8 cellular contexts compared by ENCODE assay signal in the genomic region with DNA sequence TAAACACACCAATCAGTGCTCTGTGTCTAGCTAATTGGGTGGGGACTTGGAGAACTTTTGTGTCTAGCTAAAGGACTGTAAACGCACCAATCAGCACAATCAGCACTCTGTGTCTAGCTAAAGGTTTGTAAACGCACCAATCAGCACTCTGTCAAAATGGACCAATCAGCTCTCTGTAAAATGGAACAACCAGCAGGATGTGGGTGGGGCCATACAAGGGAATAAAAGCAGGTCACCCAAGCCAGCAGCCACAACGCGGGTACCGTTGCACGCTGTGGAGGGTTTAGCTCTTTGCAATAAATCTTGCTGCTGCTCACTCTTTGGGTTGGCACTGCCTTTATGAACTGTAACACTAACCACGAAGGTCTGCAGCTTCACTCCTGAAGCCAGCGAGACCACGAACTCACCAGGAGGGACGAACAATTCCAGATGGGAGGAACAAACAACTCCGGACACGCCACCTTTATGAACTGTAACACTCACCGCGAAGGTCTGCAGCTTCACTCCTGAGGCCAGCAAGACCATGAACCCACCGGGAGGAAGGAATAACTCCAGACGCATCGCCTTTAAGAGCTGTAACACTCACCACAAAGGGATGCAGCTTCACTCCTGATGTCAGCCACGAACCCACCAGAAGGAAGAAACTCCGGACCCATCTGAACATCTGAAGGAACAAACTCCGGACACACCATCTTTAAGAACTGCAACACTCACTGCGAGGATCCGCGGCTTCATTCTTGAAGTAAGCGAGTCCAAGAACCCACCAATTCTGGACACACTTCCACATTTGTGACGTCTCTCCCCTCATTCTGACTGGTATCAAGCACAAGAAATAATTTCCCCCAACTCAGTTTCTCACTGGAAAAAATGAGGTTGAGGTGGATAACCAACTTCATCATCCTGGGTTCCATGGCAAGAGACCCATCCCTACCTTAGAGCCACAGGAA.
A peak's percentile ranks its signal among the peaks of the same experiment; 100 is the strongest.
DNase-seq lines count a peak whose midpoint lies in the region; ATAC-seq and TF ChIP-seq lines count a peak whose summit lies in the region.
"Not testable (repeated sequence)": the region's sequence is repeated elsewhere in the genome, so short reads cannot be mapped to it uniquely, and the experiment has no call there.

No MANE protein-coding gene starts in this region.

- H3K27ac Mint-ChIP-seq in effector memory CD8-positive, alpha-beta T cell: peak overlapping the region; percentile 67 to 85

- TF ChIP-seq POLR2A in IMR-90 (IDR thresholded peaks at IDR 0.05; ENCODE audit: low read depth, low read length): not testable (repeated sequence)

- 0 out of 2 replicates have a peak overlapping the region, but pooled peaks have one; percentile 28 for H2AFZ ChIP-seq in DND-41 (ENCODE audit: low read depth, low read length)
- peak overlapping the region; percentile 89 for H2AFZ ChIP-seq in IMR-90 (replicated peaks; ENCODE audit: low read length, poor library complexity)

- H2BK20ac ChIP-seq in IMR-90 (ENCODE audit: low read depth, low read length): peak overlapping the region; percentile 96

- H3K4me3 Mint-ChIP-seq in effector memory CD8-positive, alpha-beta T cell: peak overlapping the region; percentile 75 to 82

- H2BK5ac ChIP-seq in IMR-90 (ENCODE audit: low read depth, low read length, poor library complexity, severe bottlenecking): not testable (repeated sequence)

- H4K91ac ChIP-seq in IMR-90 (ENCODE audit: insufficient read depth, low read depth, low read length): peak overlapping the region; percentile 85

- DNase-seq in DND-41 (peak; percentile 24), H4 (ENCODE audit: low spot score) (peak; percentile 20)
- DNase-seq in IMR-90: not testable (repeated sequence)
- DNase-seq in activated T-helper 1 cell treated with anti-CD3 and anti-CD28 coated beads, Interleukin-2, amount 50 U/mL, for 16 hours (ENCODE audit: low read depth in 1 of 2, low spot score in 1 of 2): peak; percentile 39 to 45
- peak; percentile 13 to 43 (median 37) for DNase-seq in effector memory CD8-positive, alpha-beta T cell
- DNase-seq in stimulated activated CD4-positive, alpha-beta T cell treated with anti-CD3 and anti-CD28 coated beads, Interleukin-12 subunit alpha, Interleukin-12 subunit beta, amount 100 ng/mL, for 24 hours (ENCODE audit: low read depth in 2 of 2): peak; percentile 44 to 59
- DNase-seq in stimulated activated naive CD4-positive, alpha-beta T cell (lab: John Stamatoyannopoulos, UW): peak; percentile 7 to 64 (median 25)

- H3K79me2 ChIP-seq in DND-41 (ENCODE audit: insufficient read depth, low read length): not testable (repeated sequence)

- 96% methylated on average over 15 of the region's 25 CpGs; no CpG with 5 or more reads in 1 of the 2 experiments for WGBS in IMR-90 (ENCODE audit: extremely low coverage in 2 of 2, insufficient read length in 1 of 2), 2 experiments

- not testable (repeated sequence) for H3K4me3 ChIP-seq in DND-41 (ENCODE audit: low read depth in 1 of 2, low read length in 2 of 2); IMR-90 (ENCODE audit: insufficient read depth, low read depth, low read length)

- not testable (repeated sequence) for H3K9ac ChIP-seq in DND-41 (ENCODE audit: low read depth, low read length); IMR-90 (ENCODE audit: low read depth, low read length)

- peak overlapping the region; percentile 7; the same call in 1 of the 2 replicates for H3K56ac ChIP-seq in IMR-90 (ENCODE audit: extremely low read depth, insufficient read depth, low read length)

- peak overlapping the region; percentile 59 for H3K14ac ChIP-seq in IMR-90 (replicated peaks; ENCODE audit: low read depth, low read length)

- H2AK9ac ChIP-seq in IMR-90 (replicated peaks; ENCODE audit: low read depth, low read length, poor library complexity): not testable (repeated sequence)

- H4K8ac ChIP-seq in IMR-90 (ENCODE audit: low read depth in 2 of 2, low read length in 2 of 2): peak overlapping the region in 1 of 2 experiments; percentile 71; a peak in 2 of 4 replicates

- TF ChIP-seq RAD21 in IMR-90 (IDR thresholded peaks at IDR 0.05; ENCODE audit: low read length): not testable (repeated sequence)

- BruUV-seq in IMR-90 (replicated peaks; lab: Mats Ljungman, UMichigan): not testable (repeated sequence)

- H2AK5ac ChIP-seq in IMR-90 (ENCODE audit: low read depth, low read length): peak overlapping the region; percentile 38

- H3K4ac ChIP-seq in IMR-90 (ENCODE audit: low read depth, low read length): peak overlapping the region; percentile 84

- in situ Hi-C loops in IMR-90 (cut with MboI; ENCODE audit: low sequenced_read_pairs): loop anchor here (5.0 kb wide), 1 partner anchor 275 kb away; no protein-coding TSS in a partner anchor

- peak overlapping the region; percentile 79; the same call in 1 of the 2 replicates for H3K23ac ChIP-seq in IMR-90 (ENCODE audit: low read depth, low read length)

- not testable (repeated sequence) for H3K18ac ChIP-seq in IMR-90 (ENCODE audit: low read depth, low read length)

- not testable (repeated sequence) for H3K4me2 ChIP-seq in DND-41 (ENCODE audit: insufficient read depth, low read length); IMR-90 (ENCODE audit: low read depth, low read length)

- ATAC-seq in DND-41 (ENCODE audit: insufficient read depth, low read depth): 0 out of 3 replicates have a peak, but pooled peaks have one; percentile 37
- ATAC-seq in IMR-90 (ENCODE audit: low read depth): not testable (repeated sequence)
- peak; percentile 13 to 18 for ATAC-seq in activated CD4-positive, CD25-positive, alpha-beta regulatory T cell treated with anti-CD3 and anti-CD28 coated beads, Interleukin-2, amount 50 U/mL, for 24 hours
- peak; percentile 62 for ATAC-seq in effector memory CD8-positive, alpha-beta T cell (replicated peaks)

- dilution Hi-C loops in IMR-90 (cut with HindIII; ENCODE audit: low sequenced_read_pairs, unreplicated experiment): not testable (repeated sequence)

- POLR2A ChIA-PET in IMR-90 (lab: Charles Lee; ENCODE audit: unreplicated experiment): not testable (repeated sequence)

- not testable (repeated sequence) for H3K27me3 ChIP-seq in DND-41 (ENCODE audit: insufficient read depth, low read length, poor library complexity); IMR-90 (ENCODE audit: control insufficient read depth, insufficient read depth, low read length)

- peaks cover 18 to 22% of the 10 kb centered on the region in 2 donors for H3K4me1 Mint-ChIP-seq in effector memory CD8-positive, alpha-beta T cell (ENCODE audit: low read depth in 2 of 2)

- CTCF ChIA-PET in IMR-90 (lab: Yijun Ruan, JAX): interaction anchor here (0.6 to 2.4 kb wide), 3 partner anchors 80 to 275 kb away, joined by 3 to 10 read pairs (median 6); a partner anchor contains a TSS

- not testable (repeated sequence) for H3K36me3 ChIP-seq in DND-41 (ENCODE audit: insufficient read depth, low read length); IMR-90 (ENCODE audit: control insufficient read depth, insufficient read depth, low read length)

- peak overlapping the region; percentile 88 for H2BK120ac ChIP-seq in IMR-90 (ENCODE audit: low read depth, low read length)

- not testable (repeated sequence) for TF ChIP-seq CTCF in DND-41 (IDR thresholded peaks at IDR 0.05; ENCODE audit: borderline replicate concordance, extremely low read depth, low read length, poor library complexity, severe bottlenecking); IMR-90 (conservative IDR thresholded peaks at IDR 0.05; ENCODE audit: low read depth, low read length)

- not testable (repeated sequence) for H4K5ac ChIP-seq in IMR-90 (ENCODE audit: low read depth, low read length)

- not testable (repeated sequence) for H3K9me3 ChIP-seq in DND-41 (ENCODE audit: insufficient read depth, low read length, severe bottlenecking); IMR-90 (ENCODE audit: control insufficient read depth, insufficient read depth, low read length)

- H3K9me1 ChIP-seq in IMR-90 (ENCODE audit: insufficient read depth, low read length): peaks cover 14% of the 10 kb centered on the region

- not testable (repeated sequence) for H3K27me3 Mint-ChIP-seq in effector memory CD8-positive, alpha-beta T cell

- not testable (repeated sequence) for H3K9me3 Mint-ChIP-seq in effector memory CD8-positive, alpha-beta T cell

- not testable (repeated sequence) for H3K36me3 Mint-ChIP-seq in effector memory CD8-positive, alpha-beta T cell (ENCODE audit: insufficient read depth)

- peak overlapping the region; percentile 38; the same call in 1 of the 3 replicates for H2BK15ac ChIP-seq in IMR-90 (ENCODE audit: low read depth, low read length)

- H4K20me1 ChIP-seq in DND-41 (ENCODE audit: insufficient read depth, low read length); IMR-90 (ENCODE audit: insufficient read depth, low read length): not testable (repeated sequence)

- H3K27ac ChIP-seq in DND-41 (ENCODE audit: low read length); IMR-90 (ENCODE audit: insufficient read depth, low read length): not testable (repeated sequence)

- not testable (repeated sequence) for H3K79me1 ChIP-seq in IMR-90 (ENCODE audit: low read depth in 1 of 2, low read length in 2 of 2)

- intact Hi-C loops in IMR-90 (cut with micrococcal nuclease): loop anchor here (1.0 to 10.0 kb wide), 3 partner anchors 90 to 378 kb away; no protein-coding TSS in a partner anchor

- not testable (repeated sequence) for H3K4me1 ChIP-seq in DND-41 (ENCODE audit: insufficient read depth, low read length); IMR-90 (ENCODE audit: control insufficient read depth, insufficient read depth, low read length)
